8 cellular contexts compared by ENCODE assay signal in the genomic region with DNA sequence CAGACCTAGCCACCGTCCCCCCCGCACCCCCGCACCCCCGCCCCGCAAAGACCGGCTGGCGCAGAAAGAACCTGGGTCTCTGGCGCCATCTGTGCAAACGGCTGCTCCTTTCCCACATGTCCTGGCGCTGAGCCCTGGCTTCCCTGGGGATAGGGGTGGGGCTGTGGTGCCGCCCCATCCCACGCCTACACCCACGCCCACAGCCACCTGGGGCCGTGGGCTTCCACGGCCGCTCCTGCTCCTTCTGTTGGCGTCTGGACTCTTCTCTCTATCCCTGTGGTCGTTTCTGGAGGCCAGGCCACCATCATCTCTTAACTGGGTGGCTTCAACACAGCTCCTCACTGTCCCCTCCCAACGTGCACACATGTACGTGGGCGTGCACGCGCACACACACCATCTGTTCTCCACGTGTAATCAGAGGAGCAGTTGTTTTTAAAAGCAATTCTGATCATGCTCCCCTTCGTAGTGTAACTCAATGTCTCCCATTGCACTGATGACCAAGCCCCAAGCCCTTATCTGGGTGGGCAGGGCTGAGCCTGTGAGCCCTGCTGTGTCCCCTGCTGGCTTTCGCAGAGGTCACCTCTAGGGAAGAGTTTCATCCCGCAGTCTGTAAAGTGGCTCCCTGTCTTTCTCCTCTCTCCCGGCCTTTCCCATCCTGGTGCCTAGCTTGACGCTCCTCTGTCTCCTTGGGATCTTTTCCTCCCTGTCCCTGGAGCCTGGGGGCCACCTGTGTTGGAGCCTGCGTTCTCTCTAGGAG. TPM values are rescaled to one million over a fixed set of nuclear protein-coding genes. Genes with fewer than 3 reads are reported as not detected.
DNase-seq lines count a peak whose midpoint lies in the region; ATAC-seq and TF ChIP-seq lines count a peak whose summit lies in the region.

No MANE protein-coding gene starts in this region.

- H3K27ac ChIP-seq in prostate gland, result no peak overlapping the region

- peaks cover 55% of the 10 kb centered on the region for H3K36me3 Mint-ChIP-seq in effector memory CD8-positive, alpha-beta T cell (ENCODE audit: insufficient read depth)
- H3K36me3 Mint-ChIP-seq in progenitor cell of endocrine pancreas (ENCODE audit: insufficient read depth), result no peaks in the 10 kb centered on the region

- no peak for ATAC-seq in effector memory CD8-positive, alpha-beta T cell (replicated peaks)
- ATAC-seq in HG03175 (IDR thresholded peaks at IDR 0.05; ENCODE audit: unreplicated experiment) (no peak), GM21619 (IDR thresholded peaks at IDR 0.05; ENCODE audit: unreplicated experiment) (no peak)

- no peak overlapping the region for H3K4me3 ChIP-seq in prostate gland

- peak overlapping the region; percentile 63 to 76 for H3K4me3 Mint-ChIP-seq in effector memory CD8-positive, alpha-beta T cell
- no peak overlapping the region for H3K4me3 Mint-ChIP-seq in progenitor cell of endocrine pancreas (ENCODE audit: low read depth)

- peak; percentile 9 for TF ChIP-seq CTCF in progenitor cell of endocrine pancreas (IDR thresholded peaks at IDR 0.05; ENCODE audit: unreplicated experiment)
- no peak for TF ChIP-seq CTCF in prostate gland (IDR thresholded peaks at IDR 0.05)

- no peaks in the 10 kb centered on the region for H3K9me3 Mint-ChIP-seq in effector memory CD8-positive, alpha-beta T cell
- no peaks in the 10 kb centered on the region for H3K9me3 Mint-ChIP-seq in progenitor cell of endocrine pancreas (ENCODE audit: low read depth)

- H3K4me1 Mint-ChIP-seq in effector memory CD8-positive, alpha-beta T cell (ENCODE audit: low read depth in 2 of 2), result peaks cover 37 to 47% of the 10 kb centered on the region in 2 donors
- peaks cover 1% of the 10 kb centered on the region for H3K4me1 Mint-ChIP-seq in progenitor cell of endocrine pancreas (ENCODE audit: low read depth)

- intact Hi-C loops in prostate gland (cut with DNase I), result loop anchor here (10.0 kb wide), 1 partner anchor 249 kb away; no protein-coding TSS in a partner anchor

- no peaks in the 10 kb centered on the region for H3K27me3 Mint-ChIP-seq in effector memory CD8-positive, alpha-beta T cell
- peaks cover 37% of the 10 kb centered on the region for H3K27me3 Mint-ChIP-seq in progenitor cell of endocrine pancreas

- WGBS in prostate gland, result 15% methylated on average over 30 of the region's 30 CpGs

- DNase-seq in NCI-H2081 (lab: John Stamatoyannopoulos, UW) (peak; percentile 53 to 69), NCI-H2081 treated with DMSO at 0.1 percent for 48 hours (lab: John Stamatoyannopoulos, UW) (no peak), NCI-H82 (lab: John Stamatoyannopoulos, UW) (peak; percentile 88), progenitor cell of endocrine pancreas (ENCODE audit: low spot score, unreplicated experiment) (no peak), prostate gland (ENCODE audit: low spot score) (no peak)
- no peak for DNase-seq in effector memory CD8-positive, alpha-beta T cell

- no peak for TF ChIP-seq POLR2A in prostate gland (IDR thresholded peaks at IDR 0.05)

- no peaks in the 10 kb centered on the region for H3K27me3 ChIP-seq in prostate gland (replicated peaks; ENCODE audit: insufficient read depth)

- peak overlapping the region; percentile 93 to 97 for H3K27ac Mint-ChIP-seq in effector memory CD8-positive, alpha-beta T cell
- peak overlapping the region; percentile 80 for H3K27ac Mint-ChIP-seq in progenitor cell of endocrine pancreas

- no peaks in the 10 kb centered on the region for H3K9me3 ChIP-seq in prostate gland

- no peaks in the 10 kb centered on the region for H3K36me3 ChIP-seq in prostate gland

- no peaks in the 10 kb centered on the region for H3K4me1 ChIP-seq in prostate gland (replicated peaks)

RNA-seq across cellular contexts. Expression of a gene that starts 31.9 kb away (rescaled TPM):
- total RNA-seq in progenitor cell of endocrine pancreas, result 12.6 and 13.8 TPM in 2 replicates
- total RNA-seq in prostate gland, result 10 to 100 TPM; 10.2 to 12.6 TPM

Comparison
In these comparisons a context has a peak if more than half of its experiments do, and no peak if none do; other contexts are left out.
1. DNase-seq: peak in NCI-H2081 (2 of 2) and NCI-H82 (single experiment); none in NCI-H2081 treated with DMSO at 0.1 percent for 48 hours (single experiment), effector memory CD8-positive, alpha-beta T cell (0 of 3), progenitor cell of endocrine pancreas (single experiment) and prostate gland (single experiment).